ENCODE assay signal across 1 cellular context in genomic region chr11:6900327-6900999, GRCh38.
TF ChIP-seq lines count a peak whose summit lies in the region.

No MANE protein-coding gene starts in this region.

TF ChIP-seq in IMR-90, 13 proteins besides CTCF, POLR2A, EP300 and RAD21:
- TF ChIP-seq, protein P1, sequence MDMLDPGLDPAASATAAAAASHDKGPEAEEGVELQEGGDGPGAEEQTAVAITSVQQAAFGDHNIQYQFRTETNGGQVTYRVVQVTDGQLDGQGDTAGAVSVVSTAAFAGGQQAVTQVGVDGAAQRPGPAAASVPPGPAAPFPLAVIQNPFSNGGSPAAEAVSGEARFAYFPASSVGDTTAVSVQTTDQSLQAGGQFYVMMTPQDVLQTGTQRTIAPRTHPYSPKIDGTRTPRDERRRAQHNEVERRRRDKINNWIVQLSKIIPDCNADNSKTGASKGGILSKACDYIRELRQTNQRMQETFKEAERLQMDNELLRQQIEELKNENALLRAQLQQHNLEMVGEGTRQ (IDR thresholded peaks at IDR 0.05; ENCODE audit: low read depth, low read length) = no peak
- TF ChIP-seq CEBPB (IDR thresholded peaks at IDR 0.05; ENCODE audit: low read depth, low read length) (no peak), MXI1 (IDR thresholded peaks at IDR 0.05; ENCODE audit: borderline replicate concordance, low read depth, low read length) (no peak), RFX5 (IDR thresholded peaks at IDR 0.05; ENCODE audit: low read depth, low read length) (no peak), SMC3 (IDR thresholded peaks at IDR 0.05; ENCODE audit: low read depth, low read length) (no peak), CHD1 (IDR thresholded peaks at IDR 0.05; ENCODE audit: low read depth, low read length) (no peak), MAZ (IDR thresholded peaks at IDR 0.05; ENCODE audit: borderline replicate concordance, low read depth, low read length) (no peak), NFE2L2 (IDR thresholded peaks at IDR 0.05; ENCODE audit: low read depth, low read length) (no peak), RCOR1 (IDR thresholded peaks at IDR 0.05; ENCODE audit: insufficient replicate concordance, low read length) (no peak), BHLHE40 (IDR thresholded peaks at IDR 0.05; ENCODE audit: low read depth, low read length) (no peak), MAFK (IDR thresholded peaks at IDR 0.05; ENCODE audit: low read depth, low read length) (no peak), FOS (IDR thresholded peaks at IDR 0.05; ENCODE audit: low read depth, low read length) (no peak)
- TF ChIP-seq, protein P2, sequence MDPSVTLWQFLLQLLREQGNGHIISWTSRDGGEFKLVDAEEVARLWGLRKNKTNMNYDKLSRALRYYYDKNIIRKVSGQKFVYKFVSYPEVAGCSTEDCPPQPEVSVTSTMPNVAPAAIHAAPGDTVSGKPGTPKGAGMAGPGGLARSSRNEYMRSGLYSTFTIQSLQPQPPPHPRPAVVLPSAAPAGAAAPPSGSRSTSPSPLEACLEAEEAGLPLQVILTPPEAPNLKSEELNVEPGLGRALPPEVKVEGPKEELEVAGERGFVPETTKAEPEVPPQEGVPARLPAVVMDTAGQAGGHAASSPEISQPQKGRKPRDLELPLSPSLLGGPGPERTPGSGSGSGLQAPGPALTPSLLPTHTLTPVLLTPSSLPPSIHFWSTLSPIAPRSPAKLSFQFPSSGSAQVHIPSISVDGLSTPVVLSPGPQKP (IDR thresholded peaks at IDR 0.05; ENCODE audit: borderline replicate concordance, low read depth, low read length) = no peak
